Comparison of ENCODE assay signal across 8 cellular contexts in the genomic region with DNA sequence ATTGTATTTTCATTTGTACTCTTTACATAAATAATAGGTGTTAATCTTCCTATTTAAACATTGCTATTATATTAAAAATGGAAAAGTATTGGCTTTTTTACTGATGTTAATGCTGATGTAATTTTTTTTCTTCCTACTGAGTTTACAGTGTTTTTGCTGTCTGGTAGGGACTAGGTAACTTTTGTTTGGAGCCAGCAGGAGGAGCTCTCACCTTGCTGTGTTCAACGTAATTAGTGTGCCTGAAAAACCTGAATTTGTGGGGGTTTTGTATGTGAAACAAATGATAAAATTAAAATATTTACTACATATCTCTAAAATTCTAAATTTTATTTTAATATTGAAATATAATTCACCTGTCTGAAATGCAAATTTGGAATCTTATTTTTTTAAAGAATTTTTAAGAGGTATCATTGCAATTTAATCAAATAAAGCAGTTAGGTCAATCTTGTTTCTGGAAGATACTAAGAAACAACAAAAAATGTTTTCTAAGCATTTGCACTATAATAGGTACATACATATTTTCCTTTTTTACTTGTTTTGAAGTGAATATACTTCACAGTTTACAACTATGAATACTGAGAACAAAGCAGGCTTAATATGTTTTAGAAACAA. TPM values are rescaled to one million over a fixed set of nuclear protein-coding genes. Genes with fewer than 3 reads are reported as not detected.
DNase-seq lines count a peak whose midpoint lies in the region; ATAC-seq and TF ChIP-seq lines count a peak whose summit lies in the region.

No MANE protein-coding gene starts in this region.

- in situ Hi-C loops in Panc1 (cut with HindIII; ENCODE audit: low pct_unique_long_range_greater_than_20kb, low sequenced_read_pairs): no loop called here

- CTCF ChIA-PET in Panc1 (lab: Charles Lee): no interaction called here

- BruUV-seq in Panc1 (replicated peaks; lab: Mats Ljungman, UMichigan): no TSS peak

- TF ChIP-seq CTCF in Panc1 (IDR thresholded peaks at IDR 0.05) (peak; percentile 80; the same call in 1 of the 2 replicates), psoas muscle (IDR thresholded peaks at IDR 0.05) (peak; percentile 45)

- H3K4me1 ChIP-seq in Karpas-422 (ENCODE audit: low read length): no peaks in the 10 kb centered on the region
- no peaks in the 10 kb centered on the region for H3K4me1 ChIP-seq in Panc1 (ENCODE audit: control insufficient read depth, insufficient read depth, low read length)
- H3K4me1 ChIP-seq in psoas muscle: no peaks in the 10 kb centered on the region

- POLR2A ChIA-PET in Panc1 (lab: Charles Lee): no interaction called here

- no peaks in the 10 kb centered on the region for H3K79me2 ChIP-seq in Karpas-422 (ENCODE audit: low read length)

- WGBS in psoas muscle, 3 donors: 0 to 6% (median 6%) methylated on average over 1 of the region's 1 CpG

- peak; percentile 52 for DNase-seq in Ammon's horn (ENCODE audit: low spot score)
- peak; percentile 77 for DNase-seq in Karpas-422
- DNase-seq in Panc1 (ENCODE audit: low read depth, low spot score): peak; percentile 2
- DNase-seq in epithelial cell of prostate (ENCODE audit: low read depth, low spot score): peak; percentile 2
- no peak for DNase-seq in psoas muscle

- H3K4me3 ChIP-seq in Karpas-422 (ENCODE audit: low read length): no peak overlapping the region
- no peak overlapping the region for H3K4me3 ChIP-seq in Panc1 (ENCODE audit: low read depth in 2 of 2, low read length in 2 of 2)
- no peak overlapping the region for H3K4me3 ChIP-seq in psoas muscle

- H3K9me3 ChIP-seq in Karpas-422 (ENCODE audit: low read length) (no peaks in the 10 kb centered on the region), Panc1 (ENCODE audit: control insufficient read depth, insufficient read depth, low read depth, low read length) (no peaks in the 10 kb centered on the region), psoas muscle (no peaks in the 10 kb centered on the region)

- H3K27ac ChIP-seq in Karpas-422 (ENCODE audit: low read length) (no peak overlapping the region), Panc1 (ENCODE audit: low read length) (no peak overlapping the region), epithelial cell of prostate (no peak overlapping the region), psoas muscle (no peak overlapping the region)

- no peak overlapping the region for H3K4me2 ChIP-seq in Karpas-422 (ENCODE audit: low read depth, low read length, poor library complexity, severe bottlenecking)

- ATAC-seq in GM18870 (IDR thresholded peaks at IDR 0.05; ENCODE audit: unreplicated experiment): peak; percentile 64
- ATAC-seq in Panc1: no peak
- no peak for ATAC-seq in psoas muscle
- ATAC-seq in HG02571 (IDR thresholded peaks at IDR 0.05; ENCODE audit: unreplicated experiment): no peak
- ATAC-seq in GM19324 (IDR thresholded peaks at IDR 0.05; ENCODE audit: low FRiP score, unreplicated experiment): no peak

- intact Hi-C loops in Panc1 (cut with micrococcal nuclease; ENCODE audit: unreplicated experiment) (loop anchor here (1.0 to 2.0 kb wide), 2 partner anchors 795 to 856 kb away; no protein-coding TSS in a partner anchor), psoas muscle (cut with DNase I) (loop anchor here in 1 of 2 donors (10.0 kb wide), 1 partner anchor 862 kb away; no protein-coding TSS in a partner anchor)

- H3K27me3 ChIP-seq in Karpas-422 (ENCODE audit: low read length) (no peaks in the 10 kb centered on the region), Panc1 (ENCODE audit: control insufficient read depth, insufficient read depth, low read length) (no peaks in the 10 kb centered on the region), psoas muscle (ENCODE audit: insufficient read depth in 3 of 3, low read length in 2 of 3) (no peaks in the 10 kb centered on the region)

- H3K36me3 ChIP-seq in Karpas-422 (ENCODE audit: insufficient read depth, low read length) (no peaks in the 10 kb centered on the region), Panc1 (ENCODE audit: control insufficient read depth, insufficient read depth, low read length) (no peaks in the 10 kb centered on the region; the same call in 1 of the 2 replicates), psoas muscle (ENCODE audit: insufficient read depth in 1 of 2, low read depth in 1 of 2) (no peaks in the 10 kb centered on the region)

- H2AFZ ChIP-seq in Karpas-422 (ENCODE audit: low read length): no peak overlapping the region

- no peak overlapping the region for H3K9ac ChIP-seq in Karpas-422 (ENCODE audit: low read length)

- no peaks in the 10 kb centered on the region for H3K9me2 ChIP-seq in Karpas-422 (replicated peaks; ENCODE audit: insufficient read depth, low read length)

- H4K20me1 ChIP-seq in Karpas-422 (ENCODE audit: insufficient read depth, low read depth, low read length): no peaks in the 10 kb centered on the region

RNA-seq across cellular contexts. Expression of a gene that starts 48.8 kb away (rescaled TPM):
- total RNA-seq in Karpas-422 (2014; rRNA removed; shearing (Covaris generic); ENCODE audit: low replicate concordance): not detected in 2 replicates
- total RNA-seq in Panc1 (2021; ENCODE audit: unreplicated experiment) (0.57 TPM), psoas muscle (not detected)
- polyA plus RNA-seq in Panc1 (2012; ENCODE audit: insufficient read length): 0.24 TPM
- under 1 TPM in 1 of 3 donors, not detected in 2; 0.04 TPM for polyA plus RNA-seq in psoas muscle

Comparison
In these comparisons a context has a peak if more than half of its experiments do, and no peak if none do; other contexts are left out.
1. DNase-seq: peak in Ammon's horn (single experiment), Karpas-422 (single experiment), Panc1 (single experiment) and epithelial cell of prostate (single experiment); none in psoas muscle (0 of 2).